8 cellular contexts compared by ENCODE assay signal in genomic region chr3:87771338-87772059, GRCh38. TPM values are rescaled to one million over a fixed set of nuclear protein-coding genes. Genes with fewer than 3 reads are reported as not detected.
A peak's percentile ranks its signal among the peaks of the same experiment; 100 is the strongest.
DNase-seq lines count a peak whose midpoint lies in the region; ATAC-seq and TF ChIP-seq lines count a peak whose summit lies in the region.

No MANE protein-coding gene starts in this region.

- POLR2A ChIA-PET in A673 (lab: Charles Lee; ENCODE audit: low non-redundant PET): no interaction called here

- no peak overlapping the region for H3K4me3 Mint-ChIP-seq in stimulated activated memory B cell treated with anti-CD40 and anti-IgM and Interleukin-4, amounts not matched to agents 10 μg/mL and 1 μg/mL and 100 μg/mL, for 72 hours

- H3K4me1 ChIP-seq in A673 (ENCODE audit: insufficient read depth, low read length, poor library complexity, severe bottlenecking) (peaks cover 5% of the 10 kb centered on the region), hepatocyte (ENCODE audit: insufficient read depth) (no peaks in the 10 kb centered on the region)

- ATAC-seq in HG02623 (IDR thresholded peaks at IDR 0.05; ENCODE audit: unreplicated experiment): peak; percentile 99
- ATAC-seq in stimulated activated memory B cell treated with anti-CD40 and anti-IgM and Interleukin-4, amounts not matched to agents 10 μg/mL and 1 μg/mL and 100 μg/mL, for 72 hours: peak; percentile 74

- H3K9me3 ChIP-seq in A673 (ENCODE audit: low read depth, low read length, poor library complexity, severe bottlenecking): peaks cover 9% of the 10 kb centered on the region
- H3K9me3 ChIP-seq in hepatocyte (ENCODE audit: low read depth): no peaks in the 10 kb centered on the region

- intact Hi-C loops in A673 (cut with micrococcal nuclease; ENCODE audit: unreplicated experiment): no loop called here

- DNase-seq in A673 (ENCODE audit: low spot score): peak; percentile 61
- peak; percentile 18 for DNase-seq in GM13976 (ENCODE audit: low spot score)
- peak; percentile 44 for DNase-seq in NAMALWA (ENCODE audit: low spot score)
- DNase-seq in activated naive CD4-positive, alpha-beta T cell treated with Interleukin-2 at 50 U/mL for 16 hours: peak; percentile 23
- DNase-seq in hepatocyte (ENCODE audit: low spot score): peak; percentile 54
- no peak for DNase-seq in NCI-H226

- TF ChIP-seq CTCF in A673 (conservative IDR thresholded peaks at IDR 0.05; ENCODE audit: low read depth, low read length) (peak; percentile 69), GM13976 (IDR thresholded peaks at IDR 0.05; ENCODE audit: borderline replicate concordance, control extremely low read depth, extremely low read depth, insufficient read depth, missing control alignments) (peak; percentile 59), hepatocyte (IDR thresholded peaks at IDR 0.05; ENCODE audit: poor library complexity) (peak; percentile 57)

- no peak overlapping the region for H3K27ac Mint-ChIP-seq in stimulated activated memory B cell treated with anti-CD40 and anti-IgM and Interleukin-4, amounts not matched to agents 10 μg/mL and 1 μg/mL and 100 μg/mL, for 72 hours

- in situ Hi-C loops in GM13976 (cut with MboI; ENCODE audit: low sequenced_read_pairs, unreplicated experiment): no loop called here

- H3K9me3 Mint-ChIP-seq in stimulated activated memory B cell treated with anti-CD40 and anti-IgM and Interleukin-4, amounts not matched to agents 10 μg/mL and 1 μg/mL and 100 μg/mL, for 72 hours: no peaks in the 10 kb centered on the region

- H3K4me1 Mint-ChIP-seq in stimulated activated memory B cell treated with anti-CD40 and anti-IgM and Interleukin-4, amounts not matched to agents 10 μg/mL and 1 μg/mL and 100 μg/mL, for 72 hours: no peaks in the 10 kb centered on the region

- no peaks in the 10 kb centered on the region for H3K36me3 ChIP-seq in A673 (ENCODE audit: insufficient read depth, low read length, poor library complexity, severe bottlenecking)
- no peaks in the 10 kb centered on the region for H3K36me3 ChIP-seq in hepatocyte (replicated peaks; ENCODE audit: insufficient read depth, low read depth)

- WGBS in hepatocyte (ENCODE audit: low lambda C conversion rate, missing lambda C conversion rate): 30% methylated on average over 5 of the region's 5 CpGs

- no peaks in the 10 kb centered on the region for H3K27me3 ChIP-seq in A673 (replicated peaks; ENCODE audit: insufficient read depth, low read depth, low read length, poor library complexity)
- H3K27me3 ChIP-seq in hepatocyte: no peaks in the 10 kb centered on the region

- no peaks in the 10 kb centered on the region for H3K36me3 Mint-ChIP-seq in stimulated activated memory B cell treated with anti-CD40 and anti-IgM and Interleukin-4, amounts not matched to agents 10 μg/mL and 1 μg/mL and 100 μg/mL, for 72 hours

- BruUV-seq in A673 (replicated peaks; lab: Mats Ljungman, UMichigan): no TSS peak

- peaks cover 24% of the 10 kb centered on the region for H3K27me3 Mint-ChIP-seq in stimulated activated memory B cell treated with anti-CD40 and anti-IgM and Interleukin-4, amounts not matched to agents 10 μg/mL and 1 μg/mL and 100 μg/mL, for 72 hours

- no peak overlapping the region for H3K27ac ChIP-seq in A673 (ENCODE audit: low read depth, low read length, poor library complexity, severe bottlenecking)
- no peak overlapping the region for H3K27ac ChIP-seq in hepatocyte

- H2AFZ ChIP-seq in hepatocyte: no peak overlapping the region

- no peak overlapping the region for H3K4me2 ChIP-seq in hepatocyte

- H3K9me2 ChIP-seq in hepatocyte (replicated peaks; ENCODE audit: insufficient read depth): no peaks in the 10 kb centered on the region

- H3K4me3 ChIP-seq in A673 (ENCODE audit: low read depth, low read length, poor library complexity, severe bottlenecking) (no peak overlapping the region), hepatocyte (no peak overlapping the region)

- CTCF ChIA-PET in A673 (lab: Charles Lee): interaction anchor here (0.6 kb wide), 1 partner anchor 224 kb away, joined by 7 read pairs; no protein-coding TSS in a partner anchor

- H3K79me2 ChIP-seq in hepatocyte: no peaks in the 10 kb centered on the region

- no peaks in the 10 kb centered on the region for H4K20me1 ChIP-seq in hepatocyte (ENCODE audit: insufficient read depth, poor library complexity, severe bottlenecking)

RNA-seq across cellular contexts. Expression of gene HTR1F, which starts 21.0 kb away (rescaled TPM):
- total RNA-seq in A673 (2021) (14.3 and 16.3 TPM in 2 replicates), hepatocyte (not detected in 2 replicates)
- not detected in 2 replicates for polyA plus RNA-seq in hepatocyte

Comparison
In these comparisons a context has a peak if more than half of its experiments do, and no peak if none do; other contexts are left out.
1. RNA of gene HTR1F, which starts 21.0 kb away (total RNA-seq): 14.3 to 16.3 TPM in A673; not detected in hepatocyte; every median in the first group is over 10 times any median in the second.
2. Peak in every context shown above with its lines, with median percentiles within 50 percentile points of each other: CTCF ChIP-seq.